In genomic region chr5:54311178-54311811, GRCh38 we compare ENCODE assay signal across 8 cellular contexts. TPM values are rescaled to one million over a fixed set of nuclear protein-coding genes. Genes with fewer than 3 reads are reported as not detected.
DNase-seq lines count a peak whose midpoint lies in the region; ATAC-seq, FAIRE-seq and TF ChIP-seq lines count a peak whose summit lies in the region.

No MANE protein-coding gene starts in this region.

- H3K4me1 ChIP-seq in iPS-15b (ENCODE audit: control insufficient read depth, insufficient read depth, low read length): peaks cover 10% of the 10 kb centered on the region
- H3K4me1 ChIP-seq in small intestine (ENCODE audit: control insufficient read depth in 2 of 2, insufficient read depth in 1 of 2, low read depth in 1 of 2, low read length in 1 of 2): peaks cover 0 to 3% of the 10 kb centered on the region in 2 donors

- H3K27me3 ChIP-seq in iPS-15b (ENCODE audit: control insufficient read depth, insufficient read depth, low read length) (peaks cover 20% of the 10 kb centered on the region), small intestine (ENCODE audit: control insufficient read depth in 2 of 2, insufficient read depth in 2 of 2, low read length in 2 of 2) (no peaks in the 10 kb centered on the region)

- DNase-seq in EL: peak; percentile 36
- DNase-seq in amniotic epithelial cell (ENCODE audit: low read depth): peak; percentile 16
- DNase-seq in small intestine: peak; percentile 31
- DNase-seq in NCI-H774 (lab: John Stamatoyannopoulos, UW): no peak
- no peak for DNase-seq in NK-92 (lab: John Stamatoyannopoulos, UW; ENCODE audit: unreplicated experiment)

- peak overlapping the region; percentile 56 for H3K9ac ChIP-seq in iPS-15b (ENCODE audit: low read depth, low read length)

- H3K9me3 ChIP-seq in iPS-15b (ENCODE audit: control insufficient read depth, insufficient read depth, low read length) (no peaks in the 10 kb centered on the region), small intestine (ENCODE audit: control insufficient read depth, low read depth) (no peaks in the 10 kb centered on the region)

- 0 to 1% (median 0%) methylated on average over 16 of the region's 16 CpGs for WGBS in small intestine, 3 donors

- FAIRE-seq in small intestine (lab: Jason Lieb, UNC): no peak

- no peak for TF ChIP-seq RAD21 in Ishikawa (IDR thresholded peaks at IDR 0.05; ENCODE audit: low read depth)

- no peak for ATAC-seq in HG02870 (IDR thresholded peaks at IDR 0.05; ENCODE audit: unreplicated experiment)

- H3K27ac ChIP-seq in small intestine (ENCODE audit: low read depth in 1 of 2, low read length in 1 of 2): peak overlapping the region in 1 of 2 donors; percentile 93

- no peak for TF ChIP-seq EP300 in Ishikawa (IDR thresholded peaks at IDR 0.05; ENCODE audit: borderline replicate concordance)

- H3K4me3 ChIP-seq in iPS-15b (ENCODE audit: low read depth, low read length): peak overlapping the region; percentile 83
- H3K4me3 ChIP-seq in small intestine (ENCODE audit: low read depth in 1 of 2, low read length in 2 of 2): peak overlapping the region; percentile 68 to 94

- H3K36me3 ChIP-seq in iPS-15b (ENCODE audit: control insufficient read depth, insufficient read depth, low read length) (no peaks in the 10 kb centered on the region), small intestine (ENCODE audit: control insufficient read depth in 2 of 2, insufficient read depth in 2 of 2, low read length in 2 of 2) (no peaks in the 10 kb centered on the region)

TF ChIP-seq in Ishikawa, 13 proteins besides CTCF, POLR2A, EP300 and RAD21:
- TF ChIP-seq TEAD4 (IDR thresholded peaks at IDR 0.05): no peak
- peak; percentile 42 for TF ChIP-seq MAX (IDR thresholded peaks at IDR 0.05)
- no peak for TF ChIP-seq CEBPB (IDR thresholded peaks at IDR 0.05)

RNA-seq across cellular contexts. Expression of gene ARL15, which starts 0.9 kb away (rescaled TPM):
- polyA plus RNA-seq in small intestine: 10 to 100 TPM; 16.5 to 20.9 (median 20.1) TPM

Comparison
In these comparisons a context has a peak if more than half of its experiments do, and no peak if none do; other contexts are left out.
1. DNase-seq: peak in EL (single experiment), amniotic epithelial cell (single experiment) and small intestine (single experiment); none in NCI-H774 (single experiment) and NK-92 (single experiment).